Comparison of ENCODE assay signal across 11 cellular contexts in the genomic region with DNA sequence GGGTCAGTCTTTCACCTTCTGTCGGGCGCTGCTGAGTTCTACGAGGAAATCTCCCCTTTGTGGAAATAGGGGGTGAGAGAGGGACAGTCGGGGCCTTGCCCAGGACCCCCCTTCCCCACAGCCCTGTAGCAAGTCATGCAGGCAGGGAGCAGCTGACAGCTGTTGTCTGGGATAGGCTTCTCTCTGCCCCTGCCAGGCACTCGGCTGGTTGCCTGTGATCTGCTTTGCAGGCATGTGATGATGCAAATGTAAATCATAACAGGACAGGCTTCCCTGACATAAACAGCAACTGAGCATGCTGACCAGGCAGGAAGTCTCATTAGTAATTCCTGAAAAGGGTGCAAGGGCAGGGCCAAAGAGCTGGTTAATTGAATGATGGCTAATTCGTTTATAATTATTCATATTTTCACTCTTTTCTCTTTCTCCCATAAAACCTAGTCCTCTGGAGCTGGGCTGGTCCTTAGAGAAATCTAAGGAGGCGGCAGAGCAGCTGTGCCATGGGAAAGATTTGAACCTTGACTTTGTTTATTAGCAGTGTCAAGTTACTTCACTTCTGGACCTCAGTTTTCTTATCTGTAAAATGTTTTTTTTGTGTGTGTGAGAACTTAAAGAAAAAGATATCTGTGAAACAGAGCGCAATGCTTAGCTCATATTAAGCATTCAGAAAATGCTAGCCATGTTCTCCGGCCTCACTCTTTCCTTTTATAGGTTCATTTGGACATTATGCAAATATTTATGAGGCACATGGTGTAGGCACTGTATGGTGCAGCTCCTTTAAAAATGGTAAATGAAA.
DNase-seq lines count a peak whose midpoint lies in the region; TF ChIP-seq lines count a peak whose summit lies in the region.
"Had no signal": no experiment of that assay in that cellular context is flagged by ENCODE, and none has a peak within 500 bp of the region (broad histone marks: within the 10 kb centered on the region; RNA-seq: fewer than 3 reads in every experiment).

No MANE protein-coding gene starts in this region.

- peaks cover 34% of the 10 kb centered on the region for H3K36me3 Mint-ChIP-seq in brain
- H3K36me3 Mint-ChIP-seq: naive B cell, type B pancreatic cell had no signal

- H3K36me3 ChIP-seq in spleen, result no peaks in the 10 kb centered on the region

- no peaks in the 10 kb centered on the region for H3K27me3 Mint-ChIP-seq in brain
- H3K27me3 Mint-ChIP-seq: type B pancreatic cell had no signal

- intact Hi-C loops in spleen (cut with DNase I; ENCODE audit: low total_unique reads), result no loop called here

- no peak for TF ChIP-seq POLR2A in spleen (IDR thresholded peaks at IDR 0.05)

- no peak for TF ChIP-seq CTCF in brain (conservative IDR thresholded peaks at IDR 0.05)
- TF ChIP-seq CTCF in spleen (IDR thresholded peaks at IDR 0.05 in 8 of 11, conservative IDR thresholded peaks at IDR 0.05 in 3 of 11), result no peak

- peaks cover 0 to 5% (median 0%) of the 10 kb centered on the region in 7 donors for H3K27me3 ChIP-seq in spleen (replicated peaks in 1 of 7)

- peaks cover 0 to 9% (median 0%) of the 10 kb centered on the region in 6 donors for H3K4me1 ChIP-seq in spleen

- peaks cover 0 to 11% (median 0%) of the 10 kb centered on the region in 8 donors for H3K9me3 ChIP-seq in spleen

- peak overlapping the region in 6 of 8 donors; percentile 33 to 64 (median 48) for H3K27ac ChIP-seq in spleen

- H3K27ac Mint-ChIP-seq in brain, result peak overlapping the region; percentile 67 to 94 (median 92)
- H3K27ac Mint-ChIP-seq: naive B cell, type B pancreatic cell had no signal

- peak overlapping the region; percentile 48 to 61 (median 50) for H3K4me3 Mint-ChIP-seq in brain
- H3K4me3 Mint-ChIP-seq: naive B cell, type B pancreatic cell had no signal

- peak; percentile 7 for DNase-seq in NCI-H82 (lab: John Stamatoyannopoulos, UW)
- DNase-seq in NCI-H82 treated with DMSO at 0.1 percent for 48 hours (lab: John Stamatoyannopoulos, UW; ENCODE audit: unreplicated experiment), result no peak
- peak; percentile 38 for DNase-seq in inferior parietal cortex (ENCODE audit: extremely low spot score)
- DNase-seq in spleen, result no peak
- no peak for DNase-seq in DMS153 (lab: John Stamatoyannopoulos, UW)
- no peak for DNase-seq in GF-D8 (lab: John Stamatoyannopoulos, UW)
- DNase-seq in NCI-H345 (lab: John Stamatoyannopoulos, UW), result no peak
- DNase-seq: naive B cell, NCI-H510A had no signal

- no peak overlapping the region for H3K4me3 ChIP-seq in spleen

- peaks cover 76% of the 10 kb centered on the region for H3K4me1 Mint-ChIP-seq in brain
- H3K4me1 Mint-ChIP-seq: naive B cell had no signal

- 50 to 67% (median 65%) methylated on average over 9 of the region's 9 CpGs for WGBS in spleen, 5 donors

- H3K9me3 Mint-ChIP-seq in brain, result peaks cover 12 to 28% (median 20%) of the 10 kb centered on the region in 5 experiments
- H3K9me3 Mint-ChIP-seq: type B pancreatic cell had no signal

Comparison
In these comparisons a context has a peak if more than half of its experiments do, and no peak if none do; other contexts are left out.
1. DNase-seq: peak in NCI-H82 (single experiment) and inferior parietal cortex (single experiment); none in NCI-H82 treated with DMSO at 0.1 percent for 48 hours (single experiment), spleen (single experiment), DMS153 (single experiment), GF-D8 (single experiment) and NCI-H345 (single experiment).